In the genomic region with DNA sequence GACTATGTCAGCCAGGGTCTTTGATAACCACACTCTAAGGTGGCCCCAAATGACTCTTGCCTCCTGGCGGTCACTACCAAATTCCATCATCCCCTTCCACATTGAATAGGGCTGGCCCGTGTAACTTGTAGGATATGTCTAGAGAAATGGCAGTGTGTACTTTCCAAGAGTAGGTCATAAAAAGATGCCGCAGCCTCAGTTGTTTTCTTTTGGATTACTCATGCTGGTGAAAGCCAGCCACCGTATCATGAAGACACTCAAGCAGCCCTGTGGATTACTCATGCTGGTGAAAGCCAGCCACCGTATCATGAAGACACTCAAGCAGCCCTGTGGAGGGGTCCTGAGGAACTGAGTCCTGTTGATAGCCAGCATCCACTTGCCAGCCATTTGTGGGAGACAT, we compare ENCODE assay signal across 22 cellular contexts.
"Had no signal": no experiment of that assay in that cellular context is flagged by ENCODE, and none has a peak within 500 bp of the region (broad histone marks: within the 10 kb centered on the region; RNA-seq: fewer than 3 reads in every experiment).

No MANE protein-coding gene starts in this region.

- DNase-seq: activated CD4-positive, alpha-beta T cell treated with anti-CD3 and anti-CD28 coated beads for 4 hours; activated CD8-positive, alpha-beta T cell treated with anti-CD3 and anti-CD28 coated beads for 36 hours; activated effector memory CD4-positive, alpha-beta T cell treated with Interleukin-2 at 50 U/mL for 16 hours; activated naive CD4-positive, alpha-beta T cell treated with anti-CD3 and anti-CD28 coated beads, Interleukin-2, amount 50 U/mL, for 16 hours; activated T-cell treated with anti-CD3 and anti-CD28 coated beads, Interleukin-2, amount 50 U/mL, for 4 hours; adrenal gland; body of pancreas; cortex of kidney; effector CD4-positive, alpha-beta T cell; esophagus squamous epithelium; foreskin keratinocyte; immature natural killer cell; psoas muscle; right lobe of liver; stimulated activated CD4-positive, alpha-beta T cell treated with anti-CD3 and anti-CD28 coated beads, Interleukin-12 subunit alpha, Interleukin-12 subunit beta, amount 100 ng/mL, for 4 hours; stimulated activated CD4-positive, alpha-beta T cell treated with anti-CD3 and anti-CD28 coated beads, Interleukin-2, amount 100 ng/mL, for 24 hours; SW 1271 had no signal

- H3K27ac Mint-ChIP-seq: activated CD8-positive, alpha-beta T cell treated with anti-CD3 and anti-CD28 coated beads for 36 hours; immature natural killer cell; stimulated activated effector memory CD8-positive, alpha-beta T cell treated with anti-CD3 and anti-CD28 coated beads, Interleukin-12 subunit alpha, Interleukin-12 subunit beta, amount 100 ng/mL, for 72 hours; WTC11 had no signal

- H3K36me3 Mint-ChIP-seq: immature natural killer cell; stimulated activated effector memory CD8-positive, alpha-beta T cell treated with anti-CD3 and anti-CD28 coated beads, Interleukin-12 subunit alpha, Interleukin-12 subunit beta, amount 100 ng/mL, for 72 hours; WTC11 had no signal

- H3K27me3 Mint-ChIP-seq: activated CD8-positive, alpha-beta T cell treated with anti-CD3 and anti-CD28 coated beads for 36 hours had no signal

- H3K4me3 Mint-ChIP-seq: activated CD8-positive, alpha-beta T cell treated with anti-CD3 and anti-CD28 coated beads for 36 hours; activated T-cell treated with anti-CD3 and anti-CD28 coated beads, Interleukin-2, amount 50 U/mL, for 4 hours; immature natural killer cell; neural crest cell; stimulated activated effector memory CD8-positive, alpha-beta T cell treated with anti-CD3 and anti-CD28 coated beads, Interleukin-12 subunit alpha, Interleukin-12 subunit beta, amount 100 ng/mL, for 72 hours; WTC11 had no signal

- FAIRE-seq: endothelial cell of umbilical vein had no signal

- H3K4me3 ChIP-seq: adrenal gland, body of pancreas, esophagus squamous epithelium, psoas muscle, right lobe of liver, thoracic aorta had no signal

- H3K4me1 Mint-ChIP-seq: immature natural killer cell; stimulated activated effector memory CD8-positive, alpha-beta T cell treated with anti-CD3 and anti-CD28 coated beads, Interleukin-12 subunit alpha, Interleukin-12 subunit beta, amount 100 ng/mL, for 72 hours; WTC11 had no signal

- H3K9me3 Mint-ChIP-seq: activated CD8-positive, alpha-beta T cell treated with anti-CD3 and anti-CD28 coated beads for 36 hours; activated T-cell treated with anti-CD3 and anti-CD28 coated beads, Interleukin-2, amount 50 U/mL, for 4 hours; immature natural killer cell had no signal
